34 cellular contexts compared by ENCODE assay signal in genomic region chr9:130943226-130943625, GRCh38. TPM values are rescaled to one million over a fixed set of nuclear protein-coding genes. Genes with fewer than 3 reads are reported as not detected.
"Had no signal": no experiment of that assay in that cellular context is flagged by ENCODE, and none has a peak within 500 bp of the region (broad histone marks: within the 10 kb centered on the region; RNA-seq: fewer than 3 reads in every experiment).

No MANE protein-coding gene starts in this region.

- H3K27ac ChIP-seq: coronary artery, dorsolateral prefrontal cortex, epithelial cell of prostate, esophagus squamous epithelium, gastrocnemius medialis, heart right ventricle, left ventricle myocardium inferior, lower lobe of right lung had no signal

- H3K4me3 Mint-ChIP-seq: mesothelial cell of epicardium, naive B cell had no signal

- H3K36me3 ChIP-seq: esophagus squamous epithelium, gastrocnemius medialis, heart right ventricle, left ventricle myocardium inferior, lower lobe of right lung had no signal

- H3K9me3 Mint-ChIP-seq: mesothelial cell of epicardium, naive B cell had no signal

- H3K36me3 Mint-ChIP-seq: mesothelial cell of epicardium had no signal

- ATAC-seq: esophagus mucosa, gastrocnemius medialis, heart right ventricle, left colon, left lobe of liver, lower lobe of right lung, mucosa of descending colon had no signal

- H3K27ac Mint-ChIP-seq: mesothelial cell of epicardium, naive B cell had no signal

- H3K4me3 ChIP-seq: coronary artery, dorsolateral prefrontal cortex, esophagus squamous epithelium, gastrocnemius medialis, heart right ventricle, left ventricle myocardium inferior, lower lobe of right lung, mucosa of descending colon had no signal

- FAIRE-seq: colon, endometrium, islet of Langerhans, keratinocyte had no signal

- DNase-seq: dermis blood vessel endothelial cell; dorsolateral prefrontal cortex; effector CD4-positive, alpha-beta T cell; effector memory CD4-positive, alpha-beta T cell; erythroblast; esophagus squamous epithelium; foreskin fibroblast; foreskin melanocyte; gastrocnemius medialis; glutamatergic neuron; head of caudate nucleus; heart right ventricle; hippocampal formation; left colon; left ventricle myocardium inferior; lower lobe of right lung; mesenchymal stem cell; mucosa of descending colon; naive B cell had no signal

- H3K9me3 ChIP-seq: esophagus squamous epithelium, gastrocnemius medialis, heart right ventricle, left ventricle myocardium inferior, lower lobe of right lung, mucosa of descending colon had no signal

RNA-seq across cellular contexts. Expression of gene FIBCD1, which starts 4.2 kb away (rescaled TPM):
- total RNA-seq: esophagus squamous epithelium, gastrocnemius medialis, glomerular endothelial cell, left lobe of liver, lung microvascular endothelial cell, mesenteric fat pad had no signal

RNA-seq across cellular contexts. Expression of gene QRFP, which starts 46.6 kb away (rescaled TPM):
- total RNA-seq: dermis blood vessel endothelial cell, dorsolateral prefrontal cortex, esophagus mucosa, gastrocnemius medialis, glomerular endothelial cell, heart right ventricle, kidney epithelial cell, left colon, left lobe of liver, left ventricle myocardium inferior, lower leg skin, lower lobe of right lung, lung microvascular endothelial cell, mesenteric fat pad, mesothelial cell of epicardium, myocyte had no signal
- polyA plus RNA-seq: keratinocyte had no signal
